ENCODE assay signal across 8 cellular contexts in the genomic region with DNA sequence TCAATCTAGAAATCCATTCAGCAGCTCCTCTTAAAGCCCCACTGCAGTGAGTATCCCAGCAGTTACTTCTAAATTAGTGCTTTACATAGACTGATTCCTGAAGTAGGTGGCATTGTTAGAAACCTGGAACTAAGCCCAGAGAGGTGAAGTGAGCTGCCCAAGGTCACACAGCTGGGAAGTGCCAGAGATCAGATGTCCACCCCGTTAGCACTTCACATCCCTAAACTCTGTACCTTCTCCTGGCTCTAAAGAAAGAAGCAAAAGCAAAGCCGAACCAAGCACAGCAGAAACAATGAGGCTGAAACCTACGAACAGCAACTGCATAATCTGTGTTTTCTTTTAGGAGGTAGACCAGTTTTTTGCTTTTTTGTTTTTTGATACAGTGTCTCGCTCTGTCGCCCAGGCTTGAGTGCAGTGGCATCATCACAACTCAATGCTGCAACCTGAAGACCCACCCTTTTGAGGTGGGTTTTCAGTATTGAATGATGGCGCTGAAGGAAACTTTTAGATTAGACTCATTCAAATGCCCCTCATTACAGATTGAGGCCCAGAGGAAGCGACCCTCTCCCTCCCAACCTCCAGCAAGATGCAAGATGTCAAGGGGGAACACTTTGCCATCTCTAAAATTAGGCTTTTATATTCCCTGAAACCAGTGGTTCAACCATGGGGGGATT. TPM values are rescaled to one million over a fixed set of nuclear protein-coding genes. Genes with fewer than 3 reads are reported as not detected.
DNase-seq lines count a peak whose midpoint lies in the region; ATAC-seq and TF ChIP-seq lines count a peak whose summit lies in the region.

No MANE protein-coding gene starts in this region.

- H3K4me1 Mint-ChIP-seq in endodermal cell (peaks cover 60% of the 10 kb centered on the region), neural progenitor cell (peaks cover 68% of the 10 kb centered on the region)

- no peak overlapping the region for H2AFZ ChIP-seq in neural progenitor cell (replicated peaks)

- 91 to 97% methylated on average over 6 to 7 of the region's 7 CpGs for WGBS in endodermal cell (ENCODE audit: insufficient coverage in 1 of 2, insufficient read length in 1 of 2), 2 experiments

- peak; percentile 88 for DNase-seq in NCI-H2029 treated with DMSO at 0.1 percent for 48 hours (lab: John Stamatoyannopoulos, UW)
- DNase-seq in endodermal cell = no peak
- DNase-seq in neural progenitor cell (ENCODE audit: low spot score) = no peak
- DNase-seq in anterior cingulate cortex (lab: John Stamatoyannopoulos, UW) = no peak
- no peak for DNase-seq in cerebellar cortex (ENCODE audit: low spot score)
- no peak for DNase-seq in NCI-H2171 (lab: John Stamatoyannopoulos, UW)

- H3K9me3 Mint-ChIP-seq in endodermal cell = no peaks in the 10 kb centered on the region
- H3K9me3 Mint-ChIP-seq in neural progenitor cell = no peaks in the 10 kb centered on the region

- H3K4me3 ChIP-seq in endodermal cell (ENCODE audit: low read length) (no peak overlapping the region), neural progenitor cell (peak overlapping the region; percentile 43)

- ATAC-seq in HG03039 (IDR thresholded peaks at IDR 0.05; ENCODE audit: unreplicated experiment) = no peak

- H3K27me3 ChIP-seq in endodermal cell (ENCODE audit: control insufficient read depth, insufficient read depth, low read length, poor library complexity, severe bottlenecking) (no peaks in the 10 kb centered on the region), neural progenitor cell (no peaks in the 10 kb centered on the region)

- no peaks in the 10 kb centered on the region for H3K27me3 Mint-ChIP-seq in endodermal cell (ENCODE audit: insufficient read depth)
- H3K27me3 Mint-ChIP-seq in neural progenitor cell (ENCODE audit: insufficient read depth, low read depth) = peaks cover 8% of the 10 kb centered on the region

- peak overlapping the region; percentile 6 for H3K9ac ChIP-seq in endodermal cell (ENCODE audit: extremely low read depth, low read length, poor library complexity, severe bottlenecking)
- no peak overlapping the region for H3K9ac ChIP-seq in neural progenitor cell

- no peaks in the 10 kb centered on the region for H4K20me1 ChIP-seq in neural progenitor cell (ENCODE audit: low read depth)

- H3F3A ChIP-seq in neural progenitor cell (ENCODE audit: low read depth) = peaks cover 78% of the 10 kb centered on the region

- H3K4me3 Mint-ChIP-seq in endodermal cell (peak overlapping the region; percentile 29), neural progenitor cell (peak overlapping the region; percentile 77)

- H3K79me2 ChIP-seq in neural progenitor cell (ENCODE audit: low read depth) = peaks cover 87% of the 10 kb centered on the region

- H3K36me3 ChIP-seq in endodermal cell (ENCODE audit: control insufficient read depth, insufficient read depth, low read length) = no peaks in the 10 kb centered on the region
- no peaks in the 10 kb centered on the region for H3K36me3 ChIP-seq in neural progenitor cell

- H3K27ac Mint-ChIP-seq in endodermal cell (no peak overlapping the region), neural progenitor cell (no peak overlapping the region)

- H3K27ac ChIP-seq in C4-2B (peak overlapping the region; percentile 98), endodermal cell (ENCODE audit: low read depth, low read length) (peak overlapping the region; percentile 99), neural progenitor cell (peak overlapping the region; percentile 98)

- no peaks in the 10 kb centered on the region for H3K36me3 Mint-ChIP-seq in endodermal cell (ENCODE audit: low read depth)
- no peaks in the 10 kb centered on the region for H3K36me3 Mint-ChIP-seq in neural progenitor cell

- TF ChIP-seq CTCF in C4-2B (conservative IDR thresholded peaks at IDR 0.05) (no peak), endodermal cell (conservative IDR thresholded peaks at IDR 0.05) (no peak), neural progenitor cell (IDR thresholded peaks at IDR 0.05) (no peak)

- H3K9me3 ChIP-seq in endodermal cell (ENCODE audit: control insufficient read depth, low read length) (no peaks in the 10 kb centered on the region), neural progenitor cell (ENCODE audit: low read depth) (no peaks in the 10 kb centered on the region)

- H3K4me1 ChIP-seq in endodermal cell (ENCODE audit: control insufficient read depth, insufficient read depth, low read length) (peaks cover 42% of the 10 kb centered on the region), neural progenitor cell (peaks cover 78% of the 10 kb centered on the region)

- peak overlapping the region; percentile 79 for H3K4me2 ChIP-seq in neural progenitor cell

RNA-seq across cellular contexts. Expression of a gene that starts 3.2 kb away (rescaled TPM):
- 10 to 100 TPM; 85.0 to 99.9 TPM for total RNA-seq in endodermal cell
- 47.1 TPM for polyA plus RNA-seq in endodermal cell (2013, experiment 1 of 2)
- 46.3 TPM for polyA plus RNA-seq in endodermal cell (2013, experiment 2 of 2)
- total RNA-seq in neural progenitor cell (ENCODE audit: low replicate concordance) = 59.0 and 59.4 TPM in 2 replicates
